ENCODE assay signal across 19 cellular contexts in the genomic region with DNA sequence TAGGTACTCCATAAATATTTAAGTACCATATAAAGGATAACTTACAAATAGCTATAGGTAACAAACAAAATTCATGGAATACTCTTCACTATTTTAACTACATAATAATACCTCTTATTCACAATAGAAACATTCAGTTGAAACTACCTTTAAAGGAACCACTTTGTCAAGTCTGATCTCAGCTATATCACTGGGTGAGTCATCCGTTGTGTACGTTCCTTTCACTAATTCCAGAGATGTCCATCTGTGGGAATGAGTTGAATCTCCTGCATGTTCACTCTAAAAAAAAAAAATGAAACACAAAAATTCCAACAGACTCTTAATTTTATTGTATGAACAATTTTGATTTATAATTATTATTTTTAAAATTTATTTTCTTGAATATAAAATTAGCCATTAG.
DNase-seq lines count a peak whose midpoint lies in the region; FAIRE-seq and TF ChIP-seq lines count a peak whose summit lies in the region.
"Had no signal": no experiment of that assay in that cellular context is flagged by ENCODE, and none has a peak within 500 bp of the region (broad histone marks: within the 10 kb centered on the region; RNA-seq: fewer than 3 reads in every experiment).

No MANE protein-coding gene starts in this region.

- no peak overlapping the region for H3K4me3 Mint-ChIP-seq in activated CD4-positive, alpha-beta T cell treated with anti-CD3 and anti-CD28 coated beads, Interleukin-2, amount 10 ng/mL, durations not matched to agents 24 days and 14 days
- H3K4me3 Mint-ChIP-seq in CD4-positive, alpha-beta memory T cell, result no peak overlapping the region
- H3K4me3 Mint-ChIP-seq: dendritic cell treated with granulocyte-macrophage colony-stimulating factor and Interleukin-4, amounts not matched to agents 40 ng/mL and 50 ng/mL, for 4 days had no signal

- DNase-seq in RWPE1 (ENCODE audit: low spot score), result peak; percentile 13
- DNase-seq in dermis blood vessel endothelial cell, result peak; percentile 9
- DNase-seq in kidney tubule cell (ENCODE audit: low spot score), result peak; percentile 17
- DNase-seq in H4 (ENCODE audit: low spot score), result no peak
- DNase-seq in activated CD4-positive, alpha-beta T cell treated with anti-CD3 and anti-CD28 coated beads, Interleukin-2, amount 10 ng/mL, durations not matched to agents 24 days and 14 days, result no peak
- no peak for DNase-seq in CD4-positive, alpha-beta memory T cell
- DNase-seq in NOMO-1 treated with DMSO at 0.1 percent for 48 hours (lab: John Stamatoyannopoulos, UW; ENCODE audit: unreplicated experiment), result no peak
- DNase-seq: activated CD8-positive, alpha-beta memory T cell treated with anti-CD3 and anti-CD28 coated beads, Interleukin-2, amount 50 U/mL, for 48 hours; activated gamma-delta T cell treated with Interleukin-2 at 50 U/mL for 16 hours; aorta; hippocampal formation; left lung; NCI-H1436; NCI-H2227 treated with DMSO at 0.1 percent for 48 hours; nucleus accumbens; SHP77 treated with DMSO at 0.1 percent for 48 hours; stimulated activated CD4-positive, alpha-beta T cell treated with anti-CD3 and anti-CD28 coated beads, Interleukin-2, amount 100 ng/mL, for 48 hours had no signal

- POLR2A ChIA-PET in RWPE1 (lab: Yijun Ruan, JAX; ENCODE audit: low non-redundant PET), result no interaction called here
- POLR2A ChIA-PET in CD4-positive, alpha-beta memory T cell (lab: Charles Lee; ENCODE audit: partially characterized antibody), result interaction anchor here (0.6 kb wide), 1 partner anchor 173 kb away, joined by 4 read pairs; no protein-coding TSS in a partner anchor

- intact Hi-C loops in activated CD4-positive, alpha-beta T cell treated with anti-CD3 and anti-CD28 coated beads, Interleukin-2, amount 10 ng/mL, durations not matched to agents 24 days and 14 days (cut with micrococcal nuclease), result no loop called here
- intact Hi-C loops in CD4-positive, alpha-beta memory T cell (cut with micrococcal nuclease), result no loop called here

- H3K27ac Mint-ChIP-seq in activated CD4-positive, alpha-beta T cell treated with anti-CD3 and anti-CD28 coated beads, Interleukin-2, amount 10 ng/mL, durations not matched to agents 24 days and 14 days, result no peak overlapping the region
- H3K27ac Mint-ChIP-seq in CD4-positive, alpha-beta memory T cell, result no peak overlapping the region
- H3K27ac Mint-ChIP-seq: dendritic cell treated with granulocyte-macrophage colony-stimulating factor and Interleukin-4, amounts not matched to agents 40 ng/mL and 50 ng/mL, for 4 days had no signal

- no peaks in the 10 kb centered on the region for H3K4me1 ChIP-seq in CD4-positive, alpha-beta memory T cell (ENCODE audit: insufficient read depth, low read length)
- H3K4me1 ChIP-seq: left lung had no signal

- CTCF ChIA-PET in RWPE1 (lab: Yijun Ruan, JAX), result no interaction called here
- CTCF ChIA-PET in CD4-positive, alpha-beta memory T cell (lab: Charles Lee; ENCODE audit: partially characterized antibody), result interaction anchor here (2.7 kb wide), 1 partner anchor 302 kb away, joined by 12 read pairs; no protein-coding TSS in a partner anchor

- H3K4me3 ChIP-seq in CD4-positive, alpha-beta memory T cell (ENCODE audit: low read length in 2 of 2), result no peak overlapping the region
- H3K4me3 ChIP-seq: left lung had no signal

- H3K9me3 Mint-ChIP-seq in activated CD4-positive, alpha-beta T cell treated with anti-CD3 and anti-CD28 coated beads, Interleukin-2, amount 10 ng/mL, durations not matched to agents 24 days and 14 days, result no peaks in the 10 kb centered on the region
- H3K9me3 Mint-ChIP-seq in CD4-positive, alpha-beta memory T cell, result no peaks in the 10 kb centered on the region
- H3K9me3 Mint-ChIP-seq: dendritic cell treated with granulocyte-macrophage colony-stimulating factor and Interleukin-4, amounts not matched to agents 40 ng/mL and 50 ng/mL, for 4 days had no signal

- no peak overlapping the region for H3K27ac ChIP-seq in RWPE1
- H3K27ac ChIP-seq in CD4-positive, alpha-beta memory T cell (ENCODE audit: low read depth, low read length), result no peak overlapping the region
- H3K27ac ChIP-seq: left lung had no signal

- peak; percentile 65 for FAIRE-seq in G401.6 (lab: Jason Lieb, UNC)

- H3K27me3 ChIP-seq in CD4-positive, alpha-beta memory T cell (ENCODE audit: insufficient read depth, low read length), result no peaks in the 10 kb centered on the region
- H3K27me3 ChIP-seq: left lung had no signal

- TF ChIP-seq CTCF in RWPE1 (conservative IDR thresholded peaks at IDR 0.05; ENCODE audit: low read depth), result no peak

- peaks cover 51% of the 10 kb centered on the region for H3K36me3 ChIP-seq in CD4-positive, alpha-beta memory T cell (ENCODE audit: insufficient read depth, low read length)

- H3K9me3 ChIP-seq in CD4-positive, alpha-beta memory T cell (ENCODE audit: control insufficient read depth in 1 of 2, low read length in 2 of 2), result no peaks in the 10 kb centered on the region
- H3K9me3 ChIP-seq: left lung had no signal

- H3K4me1 Mint-ChIP-seq in activated CD4-positive, alpha-beta T cell treated with anti-CD3 and anti-CD28 coated beads, Interleukin-2, amount 10 ng/mL, durations not matched to agents 24 days and 14 days, result peaks cover 4% of the 10 kb centered on the region
- H3K4me1 Mint-ChIP-seq in CD4-positive, alpha-beta memory T cell, result peaks cover 3 to 9% (median 6%) of the 10 kb centered on the region in 4 donors

- peaks cover 58% of the 10 kb centered on the region for H3K36me3 Mint-ChIP-seq in activated CD4-positive, alpha-beta T cell treated with anti-CD3 and anti-CD28 coated beads, Interleukin-2, amount 10 ng/mL, durations not matched to agents 24 days and 14 days (ENCODE audit: low read depth)
- peaks cover 61 to 77% of the 10 kb centered on the region in 2 donors for H3K36me3 Mint-ChIP-seq in CD4-positive, alpha-beta memory T cell

- H3K27me3 Mint-ChIP-seq in activated CD4-positive, alpha-beta T cell treated with anti-CD3 and anti-CD28 coated beads, Interleukin-2, amount 10 ng/mL, durations not matched to agents 24 days and 14 days, result no peaks in the 10 kb centered on the region
- H3K27me3 Mint-ChIP-seq in CD4-positive, alpha-beta memory T cell, result no peaks in the 10 kb centered on the region
- H3K27me3 Mint-ChIP-seq: dendritic cell treated with granulocyte-macrophage colony-stimulating factor and Interleukin-4, amounts not matched to agents 40 ng/mL and 50 ng/mL, for 4 days had no signal

Comparison
In these comparisons a context has a peak if more than half of its experiments do, and no peak if none do; other contexts are left out.
1. DNase-seq: peak in RWPE1 (single experiment), dermis blood vessel endothelial cell (single experiment) and kidney tubule cell (single experiment); none in H4 (single experiment), activated CD4-positive, alpha-beta T cell treated with anti-CD3 and anti-CD28 coated beads, Interleukin-2, amount 10 ng/mL, durations not matched to agents 24 days and 14 days (single experiment), CD4-positive, alpha-beta memory T cell (0 of 5) and NOMO-1 treated with DMSO at 0.1 percent for 48 hours (single experiment).